ENCODE assay signal across 8 cellular contexts in genomic region chr4:17447675-17448298, GRCh38.
A peak's percentile ranks its signal among the peaks of the same experiment; 100 is the strongest.
DNase-seq lines count a peak whose midpoint lies in the region; ATAC-seq and TF ChIP-seq lines count a peak whose summit lies in the region.

No MANE protein-coding gene starts in this region.

- no peak overlapping the region for H3K9ac ChIP-seq in MM.1S (ENCODE audit: low read length)

- no peaks in the 10 kb centered on the region for H4K20me1 ChIP-seq in MM.1S (ENCODE audit: insufficient read depth, low read length)

- no peak overlapping the region for H2AFZ ChIP-seq in MM.1S (ENCODE audit: low read length)

- peak; percentile 77 for TF ChIP-seq CTCF in GM12873 (IDR thresholded peaks at IDR 0.05; ENCODE audit: insufficient read depth, low read depth, low read length, missing control alignments)
- TF ChIP-seq CTCF in MM.1S (IDR thresholded peaks at IDR 0.05; ENCODE audit: low read length) = peak; percentile 80

- DNase-seq in A172 (ENCODE audit: low spot score) = peak; percentile 48
- peak; percentile 76 for DNase-seq in MM.1S
- DNase-seq in SW480 (ENCODE audit: low spot score) = peak; percentile 57
- DNase-seq in brain pericyte (ENCODE audit: low read depth, low spot score) = peak; percentile 22
- DNase-seq in iris pigment epithelial cell (ENCODE audit: low read depth) = peak; percentile 85
- peak; percentile 38 to 53 for DNase-seq in stimulated activated CD4-positive, alpha-beta T cell treated with anti-CD3 and anti-CD28 coated beads, Interleukin-2, amount 100 ng/mL, for 48 hours

- no peaks in the 10 kb centered on the region for H3F3A ChIP-seq in MM.1S (ENCODE audit: insufficient read depth, low read length)

- H3K79me2 ChIP-seq in MM.1S (ENCODE audit: low read length) = no peaks in the 10 kb centered on the region

- no peak overlapping the region for H3K4me2 ChIP-seq in MM.1S (ENCODE audit: low read depth, low read length)

- peak; percentile 91 for ATAC-seq in HG02571 (IDR thresholded peaks at IDR 0.05; ENCODE audit: unreplicated experiment)

- H3K36me3 ChIP-seq in MM.1S (replicated peaks; ENCODE audit: insufficient read depth, low read length) = no peaks in the 10 kb centered on the region

- H3K27me3 ChIP-seq in MM.1S (replicated peaks; ENCODE audit: insufficient read depth, low read length) = no peaks in the 10 kb centered on the region

- no peaks in the 10 kb centered on the region for H3K9me2 ChIP-seq in MM.1S (replicated peaks; ENCODE audit: insufficient read depth, low read length)

- no peak overlapping the region for H3K27ac ChIP-seq in MM.1S (ENCODE audit: low read length)

- H3K4me1 ChIP-seq in MM.1S (ENCODE audit: low read length) = no peaks in the 10 kb centered on the region

- H3K9me3 ChIP-seq in MM.1S (replicated peaks; ENCODE audit: insufficient read depth, low read length) = no peaks in the 10 kb centered on the region

- no peak overlapping the region for H3K4me3 ChIP-seq in MM.1S (ENCODE audit: low read length)

Comparison
In these comparisons a context has a peak if more than half of its experiments do, and no peak if none do; other contexts are left out.
1. DNase-seq: peak in every context shown above with its lines; median percentile 85 in iris pigment epithelial cell; 76 in MM.1S; 57 in SW480; 48 in A172; 46 in stimulated activated CD4-positive, alpha-beta T cell treated with anti-CD3 and anti-CD28 coated beads, Interleukin-2, amount 100 ng/mL, for 48 hours; 22 in brain pericyte.